In genomic region chr9:133346021-133346713, GRCh38 we compare ENCODE assay signal across 7 cellular contexts. TPM values are rescaled to one million over a fixed set of nuclear protein-coding genes. Genes with fewer than 3 reads are reported as not detected.
DNase-seq lines count a peak whose midpoint lies in the region; ATAC-seq and TF ChIP-seq lines count a peak whose summit lies in the region.

No MANE protein-coding gene starts in this region.

- H3K4me3 ChIP-seq in HCT116 (replicated peaks in 1 of 2; ENCODE audit: low read depth in 1 of 2, low read length in 2 of 2) (peak overlapping the region; percentile 89 to 100), WI38 (ENCODE audit: low read depth, low read length) (peak overlapping the region; percentile 99), gastroesophageal sphincter (peak overlapping the region in 1 of 2 donors; percentile 91)

- TF ChIP-seq POLR2A in HCT116 (IDR thresholded peaks at IDR 0.05; ENCODE audit: borderline replicate concordance, extremely low read depth, insufficient read depth, insufficient read length), result no peak
- TF ChIP-seq POLR2A in gastroesophageal sphincter (IDR thresholded peaks at IDR 0.05), result no peak

- peak overlapping the region; percentile 95 for H3K4me2 ChIP-seq in HCT116 (ENCODE audit: low read length)

- BruUV-seq in HCT116 (replicated peaks; lab: Mats Ljungman, UMichigan), result no TSS peak

- no peak for TF ChIP-seq RAD21 in HCT116 (IDR thresholded peaks at IDR 0.05; ENCODE audit: low read depth)

- H3K4me1 ChIP-seq in HCT116 (ENCODE audit: control insufficient read depth in 1 of 2, insufficient read depth in 2 of 2, low read length in 2 of 2) (peaks cover 12 to 22% of the 10 kb centered on the region in 2 experiments; a peak in 3 of 4 replicates), gastroesophageal sphincter (peaks cover 0 to 42% (median 19%) of the 10 kb centered on the region in 3 donors)

- H3K36me3 Mint-ChIP-seq in stimulated activated memory B cell treated with anti-CD40 and anti-IgM and Interleukin-4, amounts not matched to agents 10 μg/mL and 1 μg/mL and 100 μg/mL, for 72 hours, result peaks cover 47% of the 10 kb centered on the region

- H3K27me3 ChIP-seq in HCT116 (ENCODE audit: insufficient read depth, low read length), result no peaks in the 10 kb centered on the region
- H3K27me3 ChIP-seq in gastroesophageal sphincter, result no peaks in the 10 kb centered on the region

- no peak for DNase-seq in HCT116 (ENCODE audit: low read depth, low spot score)
- no peak for DNase-seq in NCI-H2029 treated with DMSO at 0.1 percent for 48 hours (lab: John Stamatoyannopoulos, UW)
- DNase-seq in NAMALWA (ENCODE audit: low spot score), result no peak
- no peak for DNase-seq in effector CD4-positive, alpha-beta T cell

- peak overlapping the region; percentile 99 for H3K4me3 Mint-ChIP-seq in stimulated activated memory B cell treated with anti-CD40 and anti-IgM and Interleukin-4, amounts not matched to agents 10 μg/mL and 1 μg/mL and 100 μg/mL, for 72 hours

- intact Hi-C loops in HCT116 (cut with micrococcal nuclease), result no loop called here

- CTCF ChIA-PET in HCT116 (lab: Charles Lee), result interaction anchor here (1.2 kb wide), 1 partner anchor 160 kb away, joined by 6 read pairs; no protein-coding TSS in a partner anchor

- no peak for TF ChIP-seq EP300 in gastroesophageal sphincter (IDR thresholded peaks at IDR 0.05)

- H3K27ac ChIP-seq in HCT116 (ENCODE audit: low read depth, low read length), result peak overlapping the region; percentile 96
- peak overlapping the region in 3 of 4 donors; percentile 90 to 96 (median 93) for H3K27ac ChIP-seq in gastroesophageal sphincter

- peak overlapping the region; percentile 99 for H3K27ac Mint-ChIP-seq in stimulated activated memory B cell treated with anti-CD40 and anti-IgM and Interleukin-4, amounts not matched to agents 10 μg/mL and 1 μg/mL and 100 μg/mL, for 72 hours

- POLR2A ChIA-PET in HCT116 (lab: Charles Lee), result no interaction called here

- no peaks in the 10 kb centered on the region for H3K27me3 Mint-ChIP-seq in stimulated activated memory B cell treated with anti-CD40 and anti-IgM and Interleukin-4, amounts not matched to agents 10 μg/mL and 1 μg/mL and 100 μg/mL, for 72 hours

- RAD21 ChIA-PET in HCT116 (lab: Charles Lee; ENCODE audit: low non-redundant PET in 1 of 2, low total read pairs in 2 of 2, uncharacterized antibody in 2 of 2, unreplicated experiment in 2 of 2), result no interaction called here

- H4K20me1 ChIP-seq in HCT116 (ENCODE audit: insufficient read depth), result no peaks in the 10 kb centered on the region; the same call in 1 of the 2 replicates

- H3K9me3 Mint-ChIP-seq in stimulated activated memory B cell treated with anti-CD40 and anti-IgM and Interleukin-4, amounts not matched to agents 10 μg/mL and 1 μg/mL and 100 μg/mL, for 72 hours, result no peaks in the 10 kb centered on the region

- H3K36me3 ChIP-seq in HCT116 (ENCODE audit: control insufficient read depth in 1 of 2, insufficient read depth in 2 of 2, low read length in 2 of 2) (peaks cover 37 to 58% of the 10 kb centered on the region in 2 experiments), gastroesophageal sphincter (peaks cover 0 to 73% of the 10 kb centered on the region in 2 donors)

- TF ChIP-seq CTCF in HCT116 (IDR thresholded peaks at IDR 0.05 in 2 of 3, conservative IDR thresholded peaks at IDR 0.05 in 1 of 3; ENCODE audit: borderline replicate concordance in 1 of 3, insufficient read depth in 1 of 3, low read depth in 2 of 3, low read length in 2 of 3), result no peak
- TF ChIP-seq CTCF in WI38 (IDR thresholded peaks at IDR 0.05; ENCODE audit: low read depth, low read length), result no peak
- no peak for TF ChIP-seq CTCF in gastroesophageal sphincter (IDR thresholded peaks at IDR 0.05)

- peaks cover 57% of the 10 kb centered on the region for H3K4me1 Mint-ChIP-seq in stimulated activated memory B cell treated with anti-CD40 and anti-IgM and Interleukin-4, amounts not matched to agents 10 μg/mL and 1 μg/mL and 100 μg/mL, for 72 hours

- WGBS in gastroesophageal sphincter (ENCODE audit: low coverage in 1 of 2), 2 donors, result 59 to 75% methylated on average over 4 of the region's 14 CpGs

- H2AFZ ChIP-seq in HCT116 (ENCODE audit: low read depth, low read length, poor library complexity, severe bottlenecking), result no peak overlapping the region

- H3K9me2 ChIP-seq in HCT116 (ENCODE audit: insufficient read depth), result no peaks in the 10 kb centered on the region

- H3K9me3 ChIP-seq in HCT116 (ENCODE audit: control insufficient read depth in 1 of 2, insufficient read depth in 1 of 2, low read depth in 1 of 2, low read length in 2 of 2) (no peaks in the 10 kb centered on the region), gastroesophageal sphincter (no peaks in the 10 kb centered on the region)

- ATAC-seq in HCT116 (no peak), gastroesophageal sphincter (no peak)
- no peak for ATAC-seq in stimulated activated memory B cell treated with anti-CD40 and anti-IgM and Interleukin-4, amounts not matched to agents 10 μg/mL and 1 μg/mL and 100 μg/mL, for 72 hours

- H3K9ac ChIP-seq in HCT116 (ENCODE audit: low read length), result peak overlapping the region; percentile 100

- peaks cover 55% of the 10 kb centered on the region for H3K79me2 ChIP-seq in HCT116 (ENCODE audit: insufficient read depth, low read length)

TF ChIP-seq in HCT116, 20 proteins besides CTCF, POLR2A, EP300 and RAD21:
- no peak for TF ChIP-seq MAX (IDR thresholded peaks at IDR 0.05)
- TF ChIP-seq SP1 (IDR thresholded peaks at IDR 0.05; ENCODE audit: low read depth), result no peak
- no peak for TF ChIP-seq REST (IDR thresholded peaks at IDR 0.05; ENCODE audit: low read depth)
- no peak for TF ChIP-seq CBX3 (IDR thresholded peaks at IDR 0.05; ENCODE audit: low read depth)
- TF ChIP-seq EGR1 (IDR thresholded peaks at IDR 0.05; ENCODE audit: low read depth), result no peak
- TF ChIP-seq ZFX (IDR thresholded peaks at IDR 0.05), result no peak
- no peak for TF ChIP-seq ATF3 (IDR thresholded peaks at IDR 0.05)
- no peak for TF ChIP-seq JUND (IDR thresholded peaks at IDR 0.05)
- no peak for TF ChIP-seq TCF7L2 (IDR thresholded peaks at IDR 0.05; ENCODE audit: borderline replicate concordance, extremely low read depth, insufficient read depth, insufficient read length)
- no peak for TF ChIP-seq CEBPB (IDR thresholded peaks at IDR 0.05; ENCODE audit: low read depth)
- TF ChIP-seq SRF (IDR thresholded peaks at IDR 0.05; ENCODE audit: low read depth), result no peak
- TF ChIP-seq POLR2AphosphoS5 (IDR thresholded peaks at IDR 0.05; ENCODE audit: low read depth, low read length), result no peak
- TF ChIP-seq ELF1 (IDR thresholded peaks at IDR 0.05; ENCODE audit: borderline replicate concordance, low read depth), result no peak

RNA-seq across cellular contexts. Expression of gene MED22, which starts 1.8 kb away (rescaled TPM):
- total RNA-seq in HCT116 (2021; ENCODE audit: unreplicated experiment), result 18.6 TPM
- 12.2 and 16.5 TPM in 2 replicates for polyA plus RNA-seq in HCT116 (2012)
- total RNA-seq in gastroesophageal sphincter, result 10 to 100 TPM; 25.1 to 47.3 (median 37.8) TPM

RNA-seq across cellular contexts. Expression of gene RPL7A, which starts 1.9 kb away (rescaled TPM):
- 2,837 TPM for total RNA-seq in HCT116 (2021; ENCODE audit: unreplicated experiment)
- polyA plus RNA-seq in HCT116 (2012), result 3,464 and 3,677 TPM in 2 replicates
- total RNA-seq in gastroesophageal sphincter, result 1,000 to 10,000 TPM; 1,385 to 2,320 (median 1,660) TPM

RNA-seq across cellular contexts. Expression of gene SURF1, which starts 10.1 kb away (rescaled TPM):
- total RNA-seq in HCT116 (2021; ENCODE audit: unreplicated experiment) (71.7 TPM), gastroesophageal sphincter (10 to 100 TPM; 46.0 to 53.4 (median 49.8) TPM)
- 66.9 and 70.3 TPM in 2 replicates for polyA plus RNA-seq in HCT116 (2012)

RNA-seq across cellular contexts. Expression of gene SURF6, which starts 10.2 kb away (rescaled TPM):
- 30.1 TPM for total RNA-seq in HCT116 (2021; ENCODE audit: unreplicated experiment)
- polyA plus RNA-seq in HCT116 (2012), result 18.8 and 19.3 TPM in 2 replicates
- total RNA-seq in gastroesophageal sphincter, result 10 to 100 TPM; 22.5 to 36.3 (median 25.8) TPM

RNA-seq across cellular contexts. Expression of gene SURF2, which starts 10.2 kb away (rescaled TPM):
- 27.8 TPM for total RNA-seq in HCT116 (2021; ENCODE audit: unreplicated experiment)
- polyA plus RNA-seq in HCT116 (2012), result 32.2 and 37.2 TPM in 2 replicates
- 10 to 100 TPM; 11.2 to 16.3 (median 15.3) TPM for total RNA-seq in gastroesophageal sphincter
